ENCODE assay signal across 24 cellular contexts in genomic region chr12:92933606-92934005, GRCh38.
"Had no signal": no experiment of that assay in that cellular context is flagged by ENCODE, and none has a peak within 500 bp of the region (broad histone marks: within the 10 kb centered on the region; RNA-seq: fewer than 3 reads in every experiment).

No MANE protein-coding gene starts in this region.

- ATAC-seq: activated CD4-positive, CD25-positive, alpha-beta regulatory T cell treated with anti-CD3 and anti-CD28 coated beads, Interleukin-2, amount 50 U/mL, for 24 hours; activated CD8-positive, alpha-beta T cell treated with anti-CD3 and anti-CD28 coated beads, Interleukin-2, amount 10 ng/mL, durations not matched to agents 7 days and 5 days; esophagus mucosa; gastrocnemius medialis; left lobe of liver; natural killer cell treated with Interleukin-12 subunit alpha and Interleukin-12 subunit beta and Interleukin-15 and Interleukin-18, amount 100 ng/mL, for 72 hours had no signal

- H3K9me3 ChIP-seq: adrenal gland, gastrocnemius medialis, thyroid gland, uterus had no signal

- H3K27me3 ChIP-seq: adrenal gland, gastrocnemius medialis, thyroid gland, uterus had no signal

- H3K27ac Mint-ChIP-seq: activated CD4-positive, alpha-beta T cell treated with anti-CD3 and anti-CD28 coated beads, Interleukin-2, amount 10 ng/mL, durations not matched to agents 7 days and 5 days; activated CD8-positive, alpha-beta T cell treated with anti-CD3 and anti-CD28 coated beads, Interleukin-2, amount 10 ng/mL, durations not matched to agents 7 days and 5 days; activated naive CD4-positive, alpha-beta T cell treated with anti-CD3 and anti-CD28 coated beads, Interleukin-2, amount 10 ng/mL, durations not matched to agents 7 days and 5 days; activated T-cell treated with anti-CD3 and anti-CD28 coated beads, Interleukin-2, amount 50 U/mL, for 24 hours; activated T-helper 2 cell treated with anti-CD3 and anti-CD28 coated beads, Interferon-gamma antibody, Interleukin-2, Interleukin-4, amounts not matched to agents 10 μg/mL and 5 μg/mL and 100 μg/mL, durations not matched to agents 14 hours and 24 hours and 36 hours; mesothelial cell of epicardium; natural killer cell treated with Interleukin-12 subunit alpha and Interleukin-12 subunit beta and Interleukin-15 and Interleukin-18, amount 100 ng/mL, for 72 hours; progenitor cell of endocrine pancreas had no signal

- H3K9me3 Mint-ChIP-seq: activated CD4-positive, alpha-beta T cell treated with anti-CD3 and anti-CD28 coated beads, Interleukin-2, amount 10 ng/mL, durations not matched to agents 7 days and 5 days; activated naive CD4-positive, alpha-beta T cell treated with anti-CD3 and anti-CD28 coated beads, Interleukin-2, amount 10 ng/mL, durations not matched to agents 7 days and 5 days; activated T-cell treated with anti-CD3 and anti-CD28 coated beads, Interleukin-2, amount 50 U/mL, for 24 hours; activated T-helper 2 cell treated with anti-CD3 and anti-CD28 coated beads, Interferon-gamma antibody, Interleukin-2, Interleukin-4, amounts not matched to agents 10 μg/mL and 5 μg/mL and 100 μg/mL, durations not matched to agents 14 hours and 24 hours and 36 hours; mesothelial cell of epicardium; natural killer cell treated with Interleukin-12 subunit alpha and Interleukin-12 subunit beta and Interleukin-15 and Interleukin-18, amount 100 ng/mL, for 72 hours had no signal

- H3K4me3 ChIP-seq: adrenal gland, gastrocnemius medialis, lung, thyroid gland, uterus had no signal

- H3K27ac ChIP-seq: adrenal gland, gastrocnemius medialis, thyroid gland, uterus had no signal

- DNase-seq: activated CD4-positive, alpha-beta T cell treated with anti-CD3 and anti-CD28 coated beads, Interleukin-2, amount 10 ng/mL, durations not matched to agents 7 days and 5 days; activated CD8-positive, alpha-beta T cell treated with anti-CD3 and anti-CD28 coated beads, Interleukin-2, amount 10 ng/mL, durations not matched to agents 7 days and 5 days; activated naive CD4-positive, alpha-beta T cell treated with anti-CD3 and anti-CD28 coated beads, Interleukin-2, amount 10 ng/mL, durations not matched to agents 7 days and 5 days; activated T-cell treated with anti-CD3 and anti-CD28 coated beads, Interleukin-2, amount 50 U/mL, for 24 hours; adrenal gland; cerebellar nuclear complex; cortex of kidney; gastrocnemius medialis; kidney; occipital lobe; stimulated activated CD4-positive, alpha-beta T cell treated with anti-CD3 and anti-CD28 coated beads, Interleukin-12 subunit alpha, Interleukin-12 subunit beta, amount 100 ng/mL, for 4 hours; stimulated activated CD4-positive, alpha-beta T cell treated with anti-CD3 and anti-CD28 coated beads, Interleukin-1b, Interleukin-23, amount 100 ng/mL, for 48 hours; stimulated activated CD8-positive, alpha-beta memory T cell treated with anti-CD3 and anti-CD28 coated beads, Interleukin-4, amount 100 ng/mL, for 48 hours; stimulated activated naive CD4-positive, alpha-beta T cell treated with Interleukin-2 at 50 U/mL for 16 hours; thyroid gland; uterus had no signal

- H3K4me3 Mint-ChIP-seq: activated CD4-positive, alpha-beta T cell treated with anti-CD3 and anti-CD28 coated beads, Interleukin-2, amount 10 ng/mL, durations not matched to agents 7 days and 5 days; activated CD8-positive, alpha-beta T cell treated with anti-CD3 and anti-CD28 coated beads, Interleukin-2, amount 10 ng/mL, durations not matched to agents 7 days and 5 days; activated naive CD4-positive, alpha-beta T cell treated with anti-CD3 and anti-CD28 coated beads, Interleukin-2, amount 10 ng/mL, durations not matched to agents 7 days and 5 days; activated T-cell treated with anti-CD3 and anti-CD28 coated beads, Interleukin-2, amount 50 U/mL, for 24 hours; mesothelial cell of epicardium; natural killer cell treated with Interleukin-12 subunit alpha and Interleukin-12 subunit beta and Interleukin-15 and Interleukin-18, amount 100 ng/mL, for 72 hours had no signal

- H3K36me3 Mint-ChIP-seq: activated naive CD4-positive, alpha-beta T cell treated with anti-CD3 and anti-CD28 coated beads, Interleukin-2, amount 10 ng/mL, durations not matched to agents 7 days and 5 days; mesothelial cell of epicardium; natural killer cell treated with Interleukin-12 subunit alpha and Interleukin-12 subunit beta and Interleukin-15 and Interleukin-18, amount 100 ng/mL, for 72 hours had no signal

- H3K36me3 ChIP-seq: adrenal gland, gastrocnemius medialis, thyroid gland, uterus had no signal

- H3K4me1 ChIP-seq: thyroid gland, uterus had no signal

- H3K27me3 Mint-ChIP-seq: activated CD4-positive, alpha-beta T cell treated with anti-CD3 and anti-CD28 coated beads, Interleukin-2, amount 10 ng/mL, durations not matched to agents 7 days and 5 days; activated T-cell treated with anti-CD3 and anti-CD28 coated beads, Interleukin-2, amount 50 U/mL, for 24 hours; natural killer cell treated with Interleukin-12 subunit alpha and Interleukin-12 subunit beta and Interleukin-15 and Interleukin-18, amount 100 ng/mL, for 72 hours; progenitor cell of endocrine pancreas had no signal
